In genomic region chr13:84255226-84255625, GRCh38 we compare ENCODE assay signal across 16 cellular contexts.
A peak's percentile ranks its signal among the peaks of the same experiment; 100 is the strongest.
DNase-seq lines count a peak whose midpoint lies in the region; ATAC-seq and TF ChIP-seq lines count a peak whose summit lies in the region.
"Had no signal": no experiment of that assay in that cellular context is flagged by ENCODE, and none has a peak within 500 bp of the region (broad histone marks: within the 10 kb centered on the region; RNA-seq: fewer than 3 reads in every experiment).

No MANE protein-coding gene starts in this region.

- TF ChIP-seq CTCF in A673 (conservative IDR thresholded peaks at IDR 0.05; ENCODE audit: low read depth, low read length) (no peak), GM23338 (conservative IDR thresholded peaks at IDR 0.05; ENCODE audit: low read depth in 2 of 2) (no peak), left lung (IDR thresholded peaks at IDR 0.05) (no peak)

- no TSS peak for BruUV-seq in A673 (replicated peaks; lab: Mats Ljungman, UMichigan)

- no peaks in the 10 kb centered on the region for H3K4me1 Mint-ChIP-seq in GM23338

- H3K27me3 ChIP-seq in A673 (replicated peaks; ENCODE audit: insufficient read depth, low read depth, low read length, poor library complexity) (no peaks in the 10 kb centered on the region), GM23338 (ENCODE audit: insufficient read depth) (no peaks in the 10 kb centered on the region), left lung (no peaks in the 10 kb centered on the region)

- H3K9me2 ChIP-seq in GM23338 (ENCODE audit: insufficient read depth): peaks cover 4% of the 10 kb centered on the region; the same call in 1 of the 2 replicates

- CTCF ChIA-PET in A673 (lab: Charles Lee): no interaction called here

- 0 out of 2 replicates have a peak overlapping the region, but pooled peaks have one; percentile 34 for H2AFZ ChIP-seq in GM23338

- H3K4me3 ChIP-seq in A673 (ENCODE audit: low read depth, low read length, poor library complexity, severe bottlenecking) (no peak overlapping the region), GM23338 (no peak overlapping the region), left lung (no peak overlapping the region)

- no peak for ATAC-seq in GM23338
- ATAC-seq in left lung: no peak
- no peak for ATAC-seq in HG03135 (IDR thresholded peaks at IDR 0.05; ENCODE audit: unreplicated experiment)
- ATAC-seq: HCT116 had no signal

- no peak overlapping the region for H3K4me3 Mint-ChIP-seq in GM23338
- H3K4me3 Mint-ChIP-seq: CD4-positive, alpha-beta T cell; HFFc6 had no signal

- intact Hi-C loops in A673 (cut with micrococcal nuclease; ENCODE audit: unreplicated experiment): no loop called here
- intact Hi-C loops in left lung (cut with DNase I): no loop called here

- H3K4me2 ChIP-seq in GM23338: no peak overlapping the region

- DNase-seq in A673 (ENCODE audit: low spot score) (peak; percentile 4), GM23338 (ENCODE audit: low spot score) (no peak), OCI-M1 (lab: John Stamatoyannopoulos, UW) (peak; percentile 7), fibroblast of gingiva (ENCODE audit: low read depth) (peak; percentile 51), left lung (no peak), SKM-1 treated with dmso at 0.1 percent for 144 hours (lab: John Stamatoyannopoulos, UW; ENCODE audit: unreplicated experiment) (no peak)
- DNase-seq: AML-193; Caco-2; CD4-positive, alpha-beta T cell; GOT3; H7; HFFc6; IMR-90 had no signal

- no peaks in the 10 kb centered on the region for H3K79me2 ChIP-seq in GM23338 (replicated peaks; ENCODE audit: insufficient read depth)

- H3K36me3 ChIP-seq in A673 (ENCODE audit: insufficient read depth, low read length, poor library complexity, severe bottlenecking) (no peaks in the 10 kb centered on the region), GM23338 (ENCODE audit: insufficient read depth) (peaks cover 7% of the 10 kb centered on the region; the same call in 1 of the 2 replicates), left lung (no peaks in the 10 kb centered on the region)

- no peak overlapping the region for H3K27ac ChIP-seq in A673 (ENCODE audit: low read depth, low read length, poor library complexity, severe bottlenecking)
- H3K27ac ChIP-seq in GM23338 (ENCODE audit: low read depth): no peak overlapping the region
- H3K27ac ChIP-seq in left lung: no peak overlapping the region
- H3K27ac ChIP-seq: C4-2B had no signal

- no peaks in the 10 kb centered on the region for H3K27me3 Mint-ChIP-seq in GM23338 (ENCODE audit: insufficient read depth, low read depth, poor library complexity)
- H3K27me3 Mint-ChIP-seq: CD4-positive, alpha-beta T cell had no signal

- H3K9me3 Mint-ChIP-seq in GM23338: peaks cover 31% of the 10 kb centered on the region

- no peaks in the 10 kb centered on the region for H3K4me1 ChIP-seq in A673 (ENCODE audit: insufficient read depth, low read length, poor library complexity, severe bottlenecking)
- no peaks in the 10 kb centered on the region for H3K4me1 ChIP-seq in GM23338 (ENCODE audit: insufficient read depth)
- H3K4me1 ChIP-seq in left lung: no peaks in the 10 kb centered on the region
- H3K4me1 ChIP-seq: Caco-2 had no signal

- H3K27ac Mint-ChIP-seq in GM23338: no peak overlapping the region
- H3K27ac Mint-ChIP-seq: CD4-positive, alpha-beta T cell; HFFc6 had no signal

- peaks cover 26% of the 10 kb centered on the region for H3K36me3 Mint-ChIP-seq in GM23338 (ENCODE audit: low read depth)

- POLR2A ChIA-PET in A673 (lab: Charles Lee; ENCODE audit: low non-redundant PET): no interaction called here

- H4K20me1 ChIP-seq in GM23338 (replicated peaks; ENCODE audit: insufficient read depth): no peaks in the 10 kb centered on the region

- no peaks in the 10 kb centered on the region for H3K9me3 ChIP-seq in A673 (ENCODE audit: low read depth, low read length, poor library complexity, severe bottlenecking)
- H3K9me3 ChIP-seq in left lung: peaks cover 0 to 12% of the 10 kb centered on the region in 2 donors
- H3K9me3 ChIP-seq: Caco-2 had no signal

- H3F3A ChIP-seq in GM23338 (replicated peaks; ENCODE audit: low read depth): no peaks in the 10 kb centered on the region

TF ChIP-seq in GM23338, 12 proteins besides CTCF, POLR2A, EP300 and RAD21 (continues in another document):
- TF ChIP-seq ZNF462 (CRISPR knock-in tag; IDR thresholded peaks at IDR 0.05) (no peak), REST (IDR thresholded peaks at IDR 0.05; ENCODE audit: unreplicated experiment) (no peak), JUNB (IDR thresholded peaks at IDR 0.05; ENCODE audit: unreplicated experiment) (no peak), POLR2AphosphoS5 (IDR thresholded peaks at IDR 0.05; ENCODE audit: low read depth) (no peak), EZH2 (IDR thresholded peaks at IDR 0.05; ENCODE audit: low read depth, unreplicated experiment) (no peak)

Comparison
In these comparisons a context has a peak if more than half of its experiments do, and no peak if none do; other contexts are left out.
1. DNase-seq: peak in A673 (single experiment), OCI-M1 (single experiment) and fibroblast of gingiva (single experiment); none in GM23338 (single experiment), left lung (0 of 2) and SKM-1 treated with dmso at 0.1 percent for 144 hours (single experiment).